Comparison of ENCODE assay signal across 8 cellular contexts in genomic region chr3:125310623-125311076, GRCh38.
DNase-seq lines count a peak whose midpoint lies in the region; ATAC-seq and TF ChIP-seq lines count a peak whose summit lies in the region.

No MANE protein-coding gene starts in this region.

- peak overlapping the region; percentile 51 for H3K4me3 ChIP-seq in MM.1S (ENCODE audit: low read length)
- peak overlapping the region; percentile 20 to 49 (median 40) for H3K4me3 ChIP-seq in right lobe of liver
- H3K4me3 ChIP-seq in tibial nerve: no peak overlapping the region

- no peaks in the 10 kb centered on the region for H3K9me3 ChIP-seq in MM.1S (replicated peaks; ENCODE audit: insufficient read depth, low read length)
- no peaks in the 10 kb centered on the region for H3K9me3 ChIP-seq in right lobe of liver
- no peaks in the 10 kb centered on the region for H3K9me3 ChIP-seq in tibial nerve

- peaks cover 9% of the 10 kb centered on the region for H3F3A ChIP-seq in MM.1S (ENCODE audit: insufficient read depth, low read length)

- TF ChIP-seq POLR2A in right lobe of liver (IDR thresholded peaks at IDR 0.05): no peak
- no peak for TF ChIP-seq POLR2A in tibial nerve (IDR thresholded peaks at IDR 0.05)

- DNase-seq in MM.1S (peak; percentile 70), right lobe of liver (peak; percentile 35 to 66 (median 58)), NCI-H187 treated with DMSO at 0.1 percent for 48 hours (lab: John Stamatoyannopoulos, UW) (no peak), tibial nerve (ENCODE audit: low spot score in 2 of 2) (no peak)
- peak; percentile 20 for DNase-seq in activated CD8-positive, alpha-beta memory T cell treated with anti-CD3 and anti-CD28 coated beads, Interleukin-2, amount 50 U/mL, for 1 hour (ENCODE audit: extremely low read depth)
- peak; percentile 33 for DNase-seq in stimulated activated naive CD4-positive, alpha-beta T cell treated with Interleukin-2 at 50 U/mL for 16 hours (lab: John Stamatoyannopoulos, UW)

- H3K4me2 ChIP-seq in MM.1S (ENCODE audit: low read depth, low read length): peak overlapping the region; percentile 52

- H3K27ac ChIP-seq in MM.1S (ENCODE audit: low read length): peak overlapping the region; percentile 41; the same call in 1 of the 2 replicates
- H3K27ac ChIP-seq in right lobe of liver: peak overlapping the region; percentile 58 to 86 (median 67)
- peak overlapping the region in 1 of 4 donors; percentile 17 for H3K27ac ChIP-seq in tibial nerve

- 0 out of 2 replicates have a peak overlapping the region, but pooled peaks have one; percentile 8 for H3K9ac ChIP-seq in MM.1S (ENCODE audit: low read length)

- 0% methylated on average over 5 of the region's 5 CpGs for WGBS in right lobe of liver (ENCODE audit: insufficient coverage, low coverage, low lambda C conversion rate, missing lambda C conversion rate)
- 72 to 83% methylated on average over 5 of the region's 5 CpGs for WGBS in tibial nerve, 2 donors

- H3K4me1 ChIP-seq in MM.1S (ENCODE audit: low read length) (peaks cover 18% of the 10 kb centered on the region; the same call in 1 of the 2 replicates), right lobe of liver (peaks cover 0 to 17% (median 5%) of the 10 kb centered on the region in 4 donors), tibial nerve (peaks cover 0 to 5% (median 2%) of the 10 kb centered on the region in 4 donors)

- intact Hi-C loops in right lobe of liver (cut with DNase I): no loop called here

- ATAC-seq in right lobe of liver (peak; percentile 91 to 97 (median 95)), GM21447 (IDR thresholded peaks at IDR 0.05; ENCODE audit: unreplicated experiment) (no peak), GM21786 (IDR thresholded peaks at IDR 0.05; ENCODE audit: unreplicated experiment) (no peak)

- no peaks in the 10 kb centered on the region for H4K20me1 ChIP-seq in MM.1S (ENCODE audit: insufficient read depth, low read length)

- TF ChIP-seq CTCF in MM.1S (IDR thresholded peaks at IDR 0.05; ENCODE audit: low read length): no peak
- TF ChIP-seq CTCF in right lobe of liver (IDR thresholded peaks at IDR 0.05): no peak
- TF ChIP-seq CTCF in tibial nerve (IDR thresholded peaks at IDR 0.05): no peak

- no peak overlapping the region for H2AFZ ChIP-seq in MM.1S (ENCODE audit: low read length)

- no peaks in the 10 kb centered on the region; the same call in 1 of the 2 replicates for H3K36me3 ChIP-seq in MM.1S (replicated peaks; ENCODE audit: insufficient read depth, low read length)
- H3K36me3 ChIP-seq in right lobe of liver: peaks cover 0 to 5% (median 0%) of the 10 kb centered on the region in 4 donors
- H3K36me3 ChIP-seq in tibial nerve: peaks cover 0 to 48% (median 0%) of the 10 kb centered on the region in 3 donors

- H3K27me3 ChIP-seq in MM.1S (replicated peaks; ENCODE audit: insufficient read depth, low read length) (no peaks in the 10 kb centered on the region), right lobe of liver (no peaks in the 10 kb centered on the region), tibial nerve (no peaks in the 10 kb centered on the region)

- no peak for TF ChIP-seq EP300 in tibial nerve (IDR thresholded peaks at IDR 0.05)

- peaks cover 56% of the 10 kb centered on the region for H3K79me2 ChIP-seq in MM.1S (ENCODE audit: low read length)

- no peaks in the 10 kb centered on the region for H3K9me2 ChIP-seq in MM.1S (replicated peaks; ENCODE audit: insufficient read depth, low read length)

Comparison
In these comparisons a context has a peak if more than half of its experiments do, and no peak if none do; other contexts are left out.
1. DNase-seq: peak in MM.1S (single experiment), activated CD8-positive, alpha-beta memory T cell treated with anti-CD3 and anti-CD28 coated beads, Interleukin-2, amount 50 U/mL, for 1 hour (single experiment), right lobe of liver (3 of 3) and stimulated activated naive CD4-positive, alpha-beta T cell treated with Interleukin-2 at 50 U/mL for 16 hours (single experiment); none in NCI-H187 treated with DMSO at 0.1 percent for 48 hours (single experiment) and tibial nerve (0 of 2).
2. H3K4me3 ChIP-seq: peak in MM.1S (single experiment) and right lobe of liver (3 of 3); none in tibial nerve (0 of 4).
3. ATAC-seq: peak in right lobe of liver (4 of 4); none in GM21447 (single experiment) and GM21786 (single experiment).